Comparison of ENCODE assay signal across 13 cellular contexts in the genomic region with DNA sequence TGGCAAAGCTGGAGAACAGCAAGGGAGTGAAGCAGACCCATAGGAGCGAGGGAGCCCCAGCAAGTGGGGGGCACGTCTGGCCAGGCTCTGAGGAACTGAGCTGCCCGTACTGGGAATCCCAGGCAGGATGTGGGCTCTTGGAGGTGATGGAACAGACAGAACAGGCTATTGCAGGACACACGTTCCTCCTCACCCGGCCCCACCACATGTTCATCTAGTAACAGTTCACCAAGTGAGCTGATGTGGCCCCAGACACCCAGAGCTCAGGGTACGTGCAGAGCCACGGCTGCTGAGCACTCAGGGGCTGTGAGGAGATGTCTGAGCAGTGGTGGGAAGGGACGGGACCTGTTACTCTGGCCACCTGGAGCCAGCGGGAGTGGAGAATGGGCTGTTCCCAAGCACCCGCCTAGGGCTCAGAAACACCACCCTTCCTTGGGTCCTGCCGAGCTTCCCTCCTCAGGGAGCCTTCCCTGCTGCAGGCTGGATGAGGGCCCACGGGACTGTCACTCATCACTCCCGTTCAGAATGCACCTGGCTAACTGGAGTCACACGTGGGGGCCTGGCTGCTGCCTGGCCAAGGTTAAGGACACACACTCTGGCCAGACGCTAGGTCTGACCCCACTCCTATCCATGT. TPM values are rescaled to one million over a fixed set of nuclear protein-coding genes. Genes with fewer than 3 reads are reported as not detected.
DNase-seq lines count a peak whose midpoint lies in the region; ATAC-seq and TF ChIP-seq lines count a peak whose summit lies in the region.
"Had no signal": no experiment of that assay in that cellular context is flagged by ENCODE, and none has a peak within 500 bp of the region (broad histone marks: within the 10 kb centered on the region; RNA-seq: fewer than 3 reads in every experiment).

No MANE protein-coding gene starts in this region.

- TF ChIP-seq CTCF in MCF 10A (IDR thresholded peaks at IDR 0.05; ENCODE audit: unreplicated experiment), result no peak
- no peak for TF ChIP-seq CTCF in breast epithelium (IDR thresholded peaks at IDR 0.05)
- no peak for TF ChIP-seq CTCF in coronary artery (IDR thresholded peaks at IDR 0.05)
- TF ChIP-seq CTCF in upper lobe of left lung (IDR thresholded peaks at IDR 0.05), result no peak

- no peak overlapping the region for H3K4me3 ChIP-seq in breast epithelium
- H3K4me3 ChIP-seq in coronary artery, result peak overlapping the region; percentile 19
- H3K4me3 ChIP-seq in upper lobe of left lung, result no peak overlapping the region
- H3K4me3 ChIP-seq: lung had no signal

- peak; percentile 33 to 46 for ATAC-seq in natural killer cell treated with Interleukin-12 subunit alpha and Interleukin-12 subunit beta and Interleukin-15 and Interleukin-18, amount 100 ng/mL, for 72 hours
- ATAC-seq in upper lobe of left lung (ENCODE audit: low FRiP score in 2 of 2), result no peak
- no peak for ATAC-seq in HG02981 (IDR thresholded peaks at IDR 0.05; ENCODE audit: unreplicated experiment)
- ATAC-seq: stimulated activated naive CD8-positive, alpha-beta T cell treated with anti-CD3 and anti-CD28 coated beads, Interleukin-15, amount 100 ng/mL, for 72 hours had no signal

- peak overlapping the region in 1 of 2 donors; percentile 67 for H3K27ac ChIP-seq in breast epithelium
- peak overlapping the region; percentile 7 to 83 for H3K27ac ChIP-seq in coronary artery
- peak overlapping the region; percentile 60 to 78 (median 70) for H3K27ac ChIP-seq in upper lobe of left lung

- no TSS peak for BruUV-seq in MCF 10A (replicated peaks; lab: Mats Ljungman, UMichigan)

- no peaks in the 10 kb centered on the region for H3K9me3 ChIP-seq in breast epithelium
- H3K9me3 ChIP-seq in upper lobe of left lung, result no peaks in the 10 kb centered on the region

- H3K4me3 Mint-ChIP-seq in MCF 10A (ENCODE audit: unreplicated experiment), result no peak overlapping the region
- H3K4me3 Mint-ChIP-seq in natural killer cell treated with Interleukin-12 subunit alpha and Interleukin-12 subunit beta and Interleukin-15 and Interleukin-18, amount 100 ng/mL, for 72 hours, result peak overlapping the region; percentile 23
- H3K4me3 Mint-ChIP-seq: stimulated activated naive CD8-positive, alpha-beta T cell treated with anti-CD3 and anti-CD28 coated beads, Interleukin-15, amount 100 ng/mL, for 72 hours had no signal

- no peaks in the 10 kb centered on the region for H3K9me3 Mint-ChIP-seq in MCF 10A (ENCODE audit: unreplicated experiment)
- H3K9me3 Mint-ChIP-seq in natural killer cell treated with Interleukin-12 subunit alpha and Interleukin-12 subunit beta and Interleukin-15 and Interleukin-18, amount 100 ng/mL, for 72 hours, result no peaks in the 10 kb centered on the region
- H3K9me3 Mint-ChIP-seq: stimulated activated naive CD8-positive, alpha-beta T cell treated with anti-CD3 and anti-CD28 coated beads, Interleukin-15, amount 100 ng/mL, for 72 hours had no signal

- H3K27me3 ChIP-seq in breast epithelium (no peaks in the 10 kb centered on the region), upper lobe of left lung (no peaks in the 10 kb centered on the region)

- peaks cover 31 to 47% of the 10 kb centered on the region in 2 donors for H3K4me1 ChIP-seq in breast epithelium
- H3K4me1 ChIP-seq in upper lobe of left lung, result peaks cover 99 to 100% (median 100%) of the 10 kb centered on the region in 4 donors

- no peaks in the 10 kb centered on the region for H3K27me3 Mint-ChIP-seq in MCF 10A (ENCODE audit: insufficient read depth, unreplicated experiment)
- H3K27me3 Mint-ChIP-seq in natural killer cell treated with Interleukin-12 subunit alpha and Interleukin-12 subunit beta and Interleukin-15 and Interleukin-18, amount 100 ng/mL, for 72 hours, result no peaks in the 10 kb centered on the region
- H3K27me3 Mint-ChIP-seq: stimulated activated naive CD8-positive, alpha-beta T cell treated with anti-CD3 and anti-CD28 coated beads, Interleukin-15, amount 100 ng/mL, for 72 hours had no signal

- peaks cover 14% of the 10 kb centered on the region for H3K36me3 Mint-ChIP-seq in MCF 10A (ENCODE audit: insufficient read depth, unreplicated experiment)
- H3K36me3 Mint-ChIP-seq in natural killer cell treated with Interleukin-12 subunit alpha and Interleukin-12 subunit beta and Interleukin-15 and Interleukin-18, amount 100 ng/mL, for 72 hours, result no peaks in the 10 kb centered on the region

- H3K36me3 ChIP-seq in breast epithelium, result no peaks in the 10 kb centered on the region
- no peaks in the 10 kb centered on the region for H3K36me3 ChIP-seq in upper lobe of left lung

- no peak for TF ChIP-seq POLR2A in breast epithelium (IDR thresholded peaks at IDR 0.05)
- no peak for TF ChIP-seq POLR2A in upper lobe of left lung (IDR thresholded peaks at IDR 0.05)

- peaks cover 43% of the 10 kb centered on the region for H3K4me1 Mint-ChIP-seq in MCF 10A (ENCODE audit: insufficient read depth, unreplicated experiment)
- H3K4me1 Mint-ChIP-seq in natural killer cell treated with Interleukin-12 subunit alpha and Interleukin-12 subunit beta and Interleukin-15 and Interleukin-18, amount 100 ng/mL, for 72 hours (ENCODE audit: low read depth in 2 of 2), result peaks cover 76 to 84% of the 10 kb centered on the region in 2 donors

- DNase-seq in MCF 10A (ENCODE audit: unreplicated experiment) (no peak), breast epithelium (ENCODE audit: low spot score in 2 of 2) (no peak), coronary artery (ENCODE audit: low spot score) (no peak), upper lobe of left lung (no peak), midbrain (lab: John Stamatoyannopoulos, UW) (no peak)
- DNase-seq in natural killer cell treated with Interleukin-12 subunit alpha and Interleukin-12 subunit beta and Interleukin-15 and Interleukin-18, amount 100 ng/mL, for 72 hours (ENCODE audit: low spot score), result no peak
- DNase-seq in stimulated activated CD4-positive, alpha-beta T cell treated with anti-CD3 and anti-CD28 coated beads, Interleukin-4, amount 100 ng/mL, for 24 hours, result no peak
- DNase-seq: activated CD4-positive, alpha-beta T cell treated with anti-CD3 and anti-CD28 coated beads, Interleukin-2, amount 50 U/mL, for 1 hour; MM.1S; NCI-H526 treated with DMSO at 0.1 percent for 48 hours; stimulated activated naive CD8-positive, alpha-beta T cell treated with anti-CD3 and anti-CD28 coated beads, Interleukin-15, amount 100 ng/mL, for 72 hours had no signal

- POLR2A ChIA-PET in MCF 10A (lab: Yijun Ruan, JAX), result no interaction called here

- 71 to 76% methylated on average over 7 to 12 of the region's 15 CpGs for WGBS in upper lobe of left lung, 2 donors

- H3K27ac Mint-ChIP-seq in MCF 10A (ENCODE audit: low read depth, unreplicated experiment), result peak overlapping the region; percentile 82
- H3K27ac Mint-ChIP-seq in natural killer cell treated with Interleukin-12 subunit alpha and Interleukin-12 subunit beta and Interleukin-15 and Interleukin-18, amount 100 ng/mL, for 72 hours, result peak overlapping the region; percentile 87 to 99

- intact Hi-C loops in MCF 10A (cut with micrococcal nuclease), result no loop called here
- intact Hi-C loops in breast epithelium (cut with DNase I; ENCODE audit: low total_unique reads), result no loop called here

- TF ChIP-seq EP300 in upper lobe of left lung (IDR thresholded peaks at IDR 0.05), result no peak

- CTCF ChIA-PET in MCF 10A (lab: Yijun Ruan, JAX), result interaction anchor here (0.5 to 1.4 kb wide), 5 partner anchors 16 to 34 kb away, joined by 3 to 4 read pairs (median 3); no protein-coding TSS in a partner anchor

RNA-seq across cellular contexts. Expression of gene ELL, which starts 18.4 kb away (rescaled TPM):
- total RNA-seq in MCF 10A (2022) (20.8 and 22.4 TPM in 2 replicates), breast epithelium (10 to 100 TPM; 13.0 to 22.3 (median 15.7) TPM), upper lobe of left lung (10 to 100 TPM; 19.8 to 66.0 (median 22.4) TPM)
- total RNA-seq in natural killer cell treated with Interleukin-12 subunit alpha and Interleukin-12 subunit beta and Interleukin-15 and Interleukin-18, amount 100 ng/mL, for 72 hours, result 10 to 100 TPM; 52.3 to 75.2 TPM

RNA-seq across cellular contexts. Expression of gene FKBP8, which starts 39.9 kb away (rescaled TPM):
- 142 and 154 TPM in 2 replicates for total RNA-seq in MCF 10A (2022)
- total RNA-seq in breast epithelium, result 100 to 1,000 TPM; 214 to 336 (median 294) TPM
- total RNA-seq in natural killer cell treated with Interleukin-12 subunit alpha and Interleukin-12 subunit beta and Interleukin-15 and Interleukin-18, amount 100 ng/mL, for 72 hours, result 100 to 1,000 TPM; 199 to 208 TPM
- 100 to 1,000 TPM; 242 to 450 (median 284) TPM for total RNA-seq in upper lobe of left lung

RNA-seq across cellular contexts. Expression of gene KXD1, which starts 54.2 kb away (rescaled TPM):
- total RNA-seq in MCF 10A (2022) (120 and 126 TPM in 2 replicates), breast epithelium (100 to 1,000 TPM in 2 of 3 donors, 10 to 100 TPM in 1; 92.6 to 140 (median 139) TPM), upper lobe of left lung (100 to 1,000 TPM in 3 of 6 donors, 10 to 100 TPM in 3; 69.6 to 333 (median 103) TPM)
- 100 to 1,000 TPM; 105 to 144 TPM for total RNA-seq in natural killer cell treated with Interleukin-12 subunit alpha and Interleukin-12 subunit beta and Interleukin-15 and Interleukin-18, amount 100 ng/mL, for 72 hours

Comparison
In these comparisons a context has a peak if more than half of its experiments do, and no peak if none do; other contexts are left out.
1. ATAC-seq: peak in natural killer cell treated with Interleukin-12 subunit alpha and Interleukin-12 subunit beta and Interleukin-15 and Interleukin-18, amount 100 ng/mL, for 72 hours (2 of 2); none in upper lobe of left lung (0 of 2) and HG02981 (single experiment).